In the genomic region with DNA sequence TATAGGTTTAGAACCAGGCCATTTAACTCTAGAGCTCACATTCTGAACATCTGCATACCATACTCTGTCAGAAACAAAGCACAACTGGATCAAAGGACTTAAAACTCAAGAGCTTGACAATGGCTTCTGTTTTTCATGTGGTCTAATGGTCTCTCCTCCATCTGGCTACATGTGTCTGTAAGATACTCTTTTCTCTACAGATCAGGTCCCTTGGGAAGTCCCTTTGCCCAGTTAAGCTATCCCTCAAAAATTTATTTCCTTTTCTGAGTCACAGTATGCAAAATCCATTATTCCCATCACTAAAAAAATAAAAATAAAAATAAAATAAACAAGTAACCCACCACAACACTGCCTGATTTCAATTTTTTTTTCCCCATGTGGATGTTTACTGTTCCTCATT, we compare ENCODE assay signal across 21 cellular contexts.
"Had no signal": no experiment of that assay in that cellular context is flagged by ENCODE, and none has a peak within 500 bp of the region (broad histone marks: within the 10 kb centered on the region; RNA-seq: fewer than 3 reads in every experiment).

No MANE protein-coding gene starts in this region.

- H3K4me3 ChIP-seq: breast epithelium, colonic mucosa, dorsolateral prefrontal cortex, esophagus squamous epithelium, gastrocnemius medialis, left ventricle myocardium inferior, tibial artery had no signal

- ATAC-seq: activated CD4-positive, CD25-positive, alpha-beta regulatory T cell treated with anti-CD3 and anti-CD28 coated beads, Interleukin-2, amount 50 U/mL, for 24 hours; activated CD8-positive, alpha-beta memory T cell treated with anti-CD3 and anti-CD28 coated beads, Interleukin-2, amount 10 ng/mL, durations not matched to agents 7 days and 5 days; activated CD8-positive, alpha-beta T cell treated with anti-CD3 and anti-CD28 coated beads for 36 hours; effector memory CD8-positive, alpha-beta T cell; gastrocnemius medialis; natural killer cell; stimulated activated naive CD8-positive, alpha-beta T cell treated with anti-CD3 and anti-CD28 coated beads, Interleukin-15, Interleukin-2, amounts not matched to agents 100 U/mL and 50 U/mL, for 24 hours had no signal

- DNase-seq: activated CD4-positive, alpha-beta T cell treated with anti-CD3 and anti-CD28 coated beads, Interleukin-2, amount 10 ng/mL, durations not matched to agents 7 days and 5 days; activated CD8-positive, alpha-beta memory T cell treated with anti-CD3 and anti-CD28 coated beads, Interleukin-2, amount 10 ng/mL, durations not matched to agents 7 days and 5 days; activated CD8-positive, alpha-beta T cell treated with anti-CD3 and anti-CD28 coated beads for 36 hours; activated gamma-delta T cell treated with Interleukin-2 at 50 U/mL for 16 hours; activated T-cell treated with anti-CD3 and anti-CD28 coated beads, Interleukin-2, amount 50 U/mL, for 1 hour; colonic mucosa; dorsolateral prefrontal cortex; effector memory CD8-positive, alpha-beta T cell; esophagus squamous epithelium; gastrocnemius medialis; hypothalamus; left ventricle myocardium inferior; natural killer cell; retina; stimulated activated CD4-positive, alpha-beta T cell treated with anti-CD3 and anti-CD28 coated beads, Interleukin-12 subunit alpha, Interleukin-12 subunit beta, amount 100 ng/mL, for 4 hours; stimulated activated CD4-positive, alpha-beta T cell treated with anti-CD3 and anti-CD28 coated beads, Interleukin-4, amount 100 ng/mL, for 4 hours; stimulated activated naive CD8-positive, alpha-beta T cell treated with anti-CD3 and anti-CD28 coated beads, Interleukin-15, Interleukin-2, amounts not matched to agents 100 U/mL and 50 U/mL, for 24 hours; T-helper 2 cell; tibial artery had no signal
